In the genomic region with DNA sequence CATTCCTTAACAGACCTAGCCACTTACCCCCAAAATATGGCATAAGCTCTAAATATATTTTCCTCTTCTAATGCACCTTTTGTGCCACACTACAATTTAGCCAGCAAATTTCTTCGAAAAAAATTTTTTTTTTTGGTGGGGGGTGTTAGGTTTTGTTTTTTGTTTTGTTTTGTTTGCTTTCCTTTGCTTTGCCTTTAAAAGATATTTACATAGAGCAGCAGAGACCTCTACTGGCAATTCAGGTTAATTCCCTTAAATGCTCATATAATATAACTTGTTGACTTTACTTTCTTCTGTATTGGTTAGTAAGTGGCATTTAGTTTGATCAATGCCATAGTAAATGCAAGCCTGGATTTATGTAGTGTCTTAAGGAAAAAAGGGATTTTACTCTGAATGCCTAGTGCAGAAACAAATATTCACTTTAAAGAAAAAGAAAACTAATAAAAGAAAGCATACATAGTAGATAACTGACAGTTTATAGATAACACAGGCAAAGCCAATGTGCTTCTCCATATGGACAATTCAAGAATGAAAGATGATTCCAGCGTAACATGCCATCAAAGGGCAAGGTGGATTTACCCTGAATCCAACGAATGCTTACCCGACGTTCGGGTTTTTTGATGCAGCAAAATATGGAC, we compare ENCODE assay signal across 8 cellular contexts.
DNase-seq lines count a peak whose midpoint lies in the region; ATAC-seq and TF ChIP-seq lines count a peak whose summit lies in the region.

No MANE protein-coding gene starts in this region.

- ATAC-seq in activated CD8-positive, alpha-beta memory T cell treated with anti-CD3 and anti-CD28 coated beads, Interleukin-2, amount 10 ng/mL, durations not matched to agents 7 days and 5 days, result peak; percentile 33
- no peak for ATAC-seq in PC-3
- no peak for ATAC-seq in HG03108 (IDR thresholded peaks at IDR 0.05; ENCODE audit: unreplicated experiment)

- POLR2A ChIA-PET in PC-3 (lab: Charles Lee; ENCODE audit: unreplicated experiment), result no interaction called here

- no TSS peak for BruUV-seq in PC-3 (replicated peaks; lab: Mats Ljungman, UMichigan)

- DNase-seq in activated CD8-positive, alpha-beta memory T cell treated with anti-CD3 and anti-CD28 coated beads, Interleukin-2, amount 10 ng/mL, durations not matched to agents 7 days and 5 days, result no peak
- no peak for DNase-seq in activated CD8-positive, alpha-beta memory T cell treated with anti-CD3 and anti-CD28 coated beads, Interleukin-2, amount 50 U/mL, for 4 hours
- DNase-seq in PC-3 (peak; percentile 32), fibroblast of lung (ENCODE audit: low read depth in 2 of 2) (peak; percentile 11 to 52), type B pancreatic cell (ENCODE audit: extremely low spot score, unreplicated experiment) (no peak), tibial artery (no peak), DMS153 (lab: John Stamatoyannopoulos, UW) (no peak)

- TF ChIP-seq CTCF in PC-3 (conservative IDR thresholded peaks at IDR 0.05; ENCODE audit: low read depth, low read length), result peak; percentile 56
- peak; percentile 22 to 41 for TF ChIP-seq CTCF in fibroblast of lung (conservative IDR thresholded peaks at IDR 0.05 in 1 of 2, IDR thresholded peaks at IDR 0.05 in 1 of 2; ENCODE audit: low read depth in 1 of 2, low read length in 2 of 2)
- TF ChIP-seq CTCF in type B pancreatic cell (conservative IDR thresholded peaks at IDR 0.05), result peak; percentile 77
- TF ChIP-seq CTCF in tibial artery (IDR thresholded peaks at IDR 0.05), result no peak

- H3K4me3 ChIP-seq in PC-3 (ENCODE audit: low read length) (no peak overlapping the region), fibroblast of lung (replicated peaks in 1 of 4; ENCODE audit: control extremely low read depth in 1 of 4, insufficient read depth in 1 of 4, low read depth in 3 of 4, low read length in 4 of 4) (no peak overlapping the region), tibial artery (no peak overlapping the region)

- no peaks in the 10 kb centered on the region for H3K9me3 Mint-ChIP-seq in activated CD8-positive, alpha-beta memory T cell treated with anti-CD3 and anti-CD28 coated beads, Interleukin-2, amount 10 ng/mL, durations not matched to agents 7 days and 5 days (ENCODE audit: low read depth)
- no peaks in the 10 kb centered on the region for H3K9me3 Mint-ChIP-seq in type B pancreatic cell

- H3K27ac ChIP-seq in PC-3 (ENCODE audit: low read length) (no peak overlapping the region), fibroblast of lung (ENCODE audit: insufficient read depth, low read length) (no peak overlapping the region), tibial artery (no peak overlapping the region)

- H4K20me1 ChIP-seq in PC-3 (ENCODE audit: low read length) (no peaks in the 10 kb centered on the region), fibroblast of lung (ENCODE audit: control insufficient read depth, extremely low read depth, insufficient read depth, low read length) (no peaks in the 10 kb centered on the region)

- peaks cover 27% of the 10 kb centered on the region for H3K27me3 Mint-ChIP-seq in activated CD8-positive, alpha-beta memory T cell treated with anti-CD3 and anti-CD28 coated beads, Interleukin-2, amount 10 ng/mL, durations not matched to agents 7 days and 5 days
- peaks cover 39% of the 10 kb centered on the region for H3K27me3 Mint-ChIP-seq in type B pancreatic cell

- H3K4me1 ChIP-seq in PC-3 (ENCODE audit: insufficient read depth, low read length) (no peaks in the 10 kb centered on the region), fibroblast of lung (ENCODE audit: control insufficient read depth, extremely low read depth, insufficient read depth, low read length) (no peaks in the 10 kb centered on the region), tibial artery (no peaks in the 10 kb centered on the region)

- H3K36me3 Mint-ChIP-seq in activated CD8-positive, alpha-beta memory T cell treated with anti-CD3 and anti-CD28 coated beads, Interleukin-2, amount 10 ng/mL, durations not matched to agents 7 days and 5 days, result no peaks in the 10 kb centered on the region
- H3K36me3 Mint-ChIP-seq in type B pancreatic cell, result no peaks in the 10 kb centered on the region

- H3K4me3 Mint-ChIP-seq in activated CD8-positive, alpha-beta memory T cell treated with anti-CD3 and anti-CD28 coated beads, Interleukin-2, amount 10 ng/mL, durations not matched to agents 7 days and 5 days, result no peak overlapping the region
- no peak overlapping the region for H3K4me3 Mint-ChIP-seq in type B pancreatic cell

- no peak overlapping the region for H3K9ac ChIP-seq in PC-3 (ENCODE audit: low read length)
- no peak overlapping the region for H3K9ac ChIP-seq in fibroblast of lung (ENCODE audit: insufficient read depth, low read length)

- no peaks in the 10 kb centered on the region for H3K9me3 ChIP-seq in PC-3 (ENCODE audit: low read length)
- no peaks in the 10 kb centered on the region for H3K9me3 ChIP-seq in fibroblast of lung (ENCODE audit: control insufficient read depth, insufficient read depth, low read depth, low read length)
- H3K9me3 ChIP-seq in tibial artery, result no peaks in the 10 kb centered on the region

- H3F3A ChIP-seq in PC-3 (ENCODE audit: low read length, unreplicated experiment), result no peaks in the 10 kb centered on the region

- H3K9me2 ChIP-seq in PC-3 (replicated peaks; ENCODE audit: low read length), result no peaks in the 10 kb centered on the region

- CTCF ChIA-PET in activated CD8-positive, alpha-beta memory T cell treated with anti-CD3 and anti-CD28 coated beads, Interleukin-2, amount 10 ng/mL, durations not matched to agents 7 days and 5 days (lab: Charles Lee), result interaction anchor here (2.0 kb wide), 1 partner anchor 9 kb away, joined by 5 read pairs; no protein-coding TSS in a partner anchor
- CTCF ChIA-PET in PC-3 (lab: Charles Lee), result no interaction called here

- no peaks in the 10 kb centered on the region for H3K79me2 ChIP-seq in PC-3 (ENCODE audit: low read length)
- H3K79me2 ChIP-seq in fibroblast of lung (ENCODE audit: control insufficient read depth, insufficient read depth, low read length), result no peaks in the 10 kb centered on the region

- H3K4me2 ChIP-seq in PC-3 (ENCODE audit: low read length) (no peak overlapping the region), fibroblast of lung (ENCODE audit: extremely low read depth, insufficient read depth, low read length) (no peak overlapping the region)

- H3K27ac Mint-ChIP-seq in activated CD8-positive, alpha-beta memory T cell treated with anti-CD3 and anti-CD28 coated beads, Interleukin-2, amount 10 ng/mL, durations not matched to agents 7 days and 5 days, result no peak overlapping the region
- H3K27ac Mint-ChIP-seq in type B pancreatic cell, result no peak overlapping the region

- H3K4me1 Mint-ChIP-seq in activated CD8-positive, alpha-beta memory T cell treated with anti-CD3 and anti-CD28 coated beads, Interleukin-2, amount 10 ng/mL, durations not matched to agents 7 days and 5 days, result no peaks in the 10 kb centered on the region
- H3K4me1 Mint-ChIP-seq in type B pancreatic cell (ENCODE audit: unreplicated experiment), result no peaks in the 10 kb centered on the region

- intact Hi-C loops in PC-3 (cut with micrococcal nuclease), result loop anchor here (10.0 kb wide), 1 partner anchor 1620 kb away; no protein-coding TSS in a partner anchor
- intact Hi-C loops in tibial artery (cut with DNase I; ENCODE audit: low total_unique reads), result no loop called here

- H3K36me3 ChIP-seq in PC-3 (ENCODE audit: low read depth, low read length) (no peaks in the 10 kb centered on the region), fibroblast of lung (ENCODE audit: control insufficient read depth, insufficient read depth, low read length) (no peaks in the 10 kb centered on the region), tibial artery (no peaks in the 10 kb centered on the region)

- H3K27me3 ChIP-seq in PC-3 (ENCODE audit: low read length) (0 out of 2 replicates have a peak, but pooled peaks cover 5% of the 10 kb centered on the region), fibroblast of lung (ENCODE audit: control insufficient read depth, insufficient read depth, low read length) (no peaks in the 10 kb centered on the region), tibial artery (no peaks in the 10 kb centered on the region)

- H2AFZ ChIP-seq in PC-3 (ENCODE audit: low read length) (no peak overlapping the region), fibroblast of lung (ENCODE audit: low read length) (no peak overlapping the region)

Comparison
In these comparisons a context has a peak if more than half of its experiments do, and no peak if none do; other contexts are left out.
1. DNase-seq: peak in PC-3 (single experiment) and fibroblast of lung (2 of 2); none in activated CD8-positive, alpha-beta memory T cell treated with anti-CD3 and anti-CD28 coated beads, Interleukin-2, amount 10 ng/mL, durations not matched to agents 7 days and 5 days (single experiment), activated CD8-positive, alpha-beta memory T cell treated with anti-CD3 and anti-CD28 coated beads, Interleukin-2, amount 50 U/mL, for 4 hours (single experiment), type B pancreatic cell (single experiment), tibial artery (0 of 2) and DMS153 (single experiment).
2. CTCF ChIP-seq: peak in PC-3 (single experiment), fibroblast of lung (2 of 2) and type B pancreatic cell (single experiment); none in tibial artery (0 of 2).